Comparison of ENCODE assay signal across 5 cellular contexts in genomic region chr10:63283901-63284300, GRCh38.
DNase-seq lines count a peak whose midpoint lies in the region; ATAC-seq, FAIRE-seq and TF ChIP-seq lines count a peak whose summit lies in the region.
"Not testable (repeated sequence)": the region's sequence is repeated elsewhere in the genome, so short reads cannot be mapped to it uniquely, and the experiment has no call there.

No MANE protein-coding gene starts in this region.

- H3K79me2 ChIP-seq in K562 (ENCODE audit: control insufficient read depth, insufficient read depth, low read length) (peaks cover 21% of the 10 kb centered on the region), HepG2 (ENCODE audit: insufficient read depth, low read length) (peaks cover 41% of the 10 kb centered on the region)

- peaks cover 48% of the 10 kb centered on the region for H3K36me3 Mint-ChIP-seq in nephron progenitor cell (ENCODE audit: low read depth)

- not testable (repeated sequence) for H4K20me1 ChIP-seq in K562 (replicated peaks; ENCODE audit: control insufficient read depth, insufficient read depth, low read length); HepG2 (ENCODE audit: insufficient read depth, low read length)

- H3K9ac ChIP-seq in K562 (ENCODE audit: insufficient read depth in 1 of 2, low read depth in 2 of 2, low read length in 2 of 2), result not testable (repeated sequence)
- peak overlapping the region; percentile 10; the same call in 1 of the 2 replicates for H3K9ac ChIP-seq in HepG2 (ENCODE audit: insufficient read depth, low read depth, low read length)

- not testable (repeated sequence) for TF ChIP-seq RAD21 in K562 (CRISPR knock-in tag; conservative IDR thresholded peaks at IDR 0.05 in 1 of 2, IDR thresholded peaks at IDR 0.05 in 1 of 2); HepG2 (CRISPR knock-in tag; IDR thresholded peaks at IDR 0.05)

- POLR2A ChIA-PET in K562 (lab: Yijun Ruan, JAX) (interaction anchor here (1.2 to 2.2 kb wide), 2 partner anchors 15 to 16 kb away, joined by 5 to 6 read pairs; no protein-coding TSS in a partner anchor), HepG2 (lab: Yijun Ruan, JAX) (interaction anchor here (2.5 kb wide), 1 partner anchor 15 kb away, joined by 9 read pairs; no protein-coding TSS in a partner anchor)

- H3K4me2 ChIP-seq in K562 (ENCODE audit: insufficient read depth, low read length), result not testable (repeated sequence)
- peak overlapping the region; percentile 45 for H3K4me2 ChIP-seq in HepG2 (ENCODE audit: low read depth, low read length)

- WGBS in K562 (ENCODE audit: insufficient coverage, low coverage, missing lambda C conversion rate), result 100% methylated on average over 3 of the region's 6 CpGs
- 85% methylated on average over 6 of the region's 6 CpGs for WGBS in HepG2 (ENCODE audit: low lambda C conversion rate)

- peak; percentile 40 for FAIRE-seq in GM12891 (lab: Jason Lieb, UNC)
- FAIRE-seq in K562 (lab: Jason Lieb, UNC); HepG2 (lab: Jason Lieb, UNC): not testable (repeated sequence)

- H2AFZ ChIP-seq in K562 (ENCODE audit: low read depth, low read length); HepG2 (ENCODE audit: low read length): not testable (repeated sequence)

- ATAC-seq in K562, HepG2: not testable (repeated sequence)

- peak overlapping the region; percentile 16 for H3K27ac Mint-ChIP-seq in nephron progenitor cell

- BruUV-seq in K562 (replicated peaks; lab: Mats Ljungman, UMichigan); HepG2 (replicated peaks; lab: Mats Ljungman, UMichigan): not testable (repeated sequence)

- in situ Hi-C loops in K562 (cut with MboI); HepG2 (cut with HindIII; ENCODE audit: extremely low pct_ligation_motif_present, low pct_unique_long_range_greater_than_20kb): not testable (repeated sequence)

- DNase-seq in GM12891 (ENCODE audit: insufficient read length, low spot score); K562 (ENCODE audit: extremely low read depth in 1 of 4, low spot score in 3 of 4); HepG2 (ENCODE audit: low spot score); nephron progenitor cell: not testable (repeated sequence)
- DNase-seq in NCI-H2171 treated with DMSO at 0.1 percent for 48 hours (lab: John Stamatoyannopoulos, UW), result peak; percentile 10

- H3K9me3 Mint-ChIP-seq in nephron progenitor cell, result not testable (repeated sequence)

- not testable (repeated sequence) for TF ChIP-seq EP300 in K562 (IDR thresholded peaks at IDR 0.05; ENCODE audit: low read length); HepG2 (IDR thresholded peaks at IDR 0.05; ENCODE audit: low read depth in 2 of 2, low read length in 2 of 2); HepG2 (CRISPR knock-in tag; IDR thresholded peaks at IDR 0.05; ENCODE audit: borderline replicate concordance)

- not testable (repeated sequence) for H3K4me3 Mint-ChIP-seq in nephron progenitor cell

- H3K9me1 ChIP-seq in K562 (ENCODE audit: control insufficient read depth, insufficient read depth, low read length), result not testable (repeated sequence)

- not testable (repeated sequence) for H3K4me1 ChIP-seq in K562 (replicated peaks in 1 of 2; ENCODE audit: control insufficient read depth in 2 of 2, insufficient read depth in 2 of 2, low read length in 2 of 2)
- H3K4me1 ChIP-seq in HepG2 (ENCODE audit: insufficient read depth, low read length), result peaks cover 59% of the 10 kb centered on the region

- not testable (repeated sequence) for H3K27me3 ChIP-seq in K562 (ENCODE audit: control insufficient read depth in 2 of 2, insufficient read depth in 2 of 2, low read length in 2 of 2); HepG2 (ENCODE audit: control insufficient read depth in 1 of 2, insufficient read depth in 2 of 2, low read length in 2 of 2)

- H3K36me3 ChIP-seq in K562 (ENCODE audit: control insufficient read depth, insufficient read depth, low read length); HepG2 (replicated peaks in 1 of 2; ENCODE audit: control insufficient read depth in 1 of 2, insufficient read depth in 2 of 2, low read length in 2 of 2): not testable (repeated sequence)

- CTCF ChIA-PET in K562 (lab: Yijun Ruan, JAX; ENCODE audit: low intra/inter-chr PET ratio); HepG2 (lab: Yijun Ruan, JAX; ENCODE audit: low intra/inter-chr PET ratio, low total read pairs): not testable (repeated sequence)

- not testable (repeated sequence) for TF ChIP-seq CTCF in K562 (IDR thresholded peaks at IDR 0.05 in 2 of 3, conservative IDR thresholded peaks at IDR 0.05 in 1 of 3; ENCODE audit: insufficient read depth in 2 of 3, low read depth in 1 of 3, low read length in 3 of 3); HepG2 (CRISPR knock-in tag; IDR thresholded peaks at IDR 0.05); nephron progenitor cell (IDR thresholded peaks at IDR 0.05)

- H3K4me3 ChIP-seq in K562; HepG2 (replicated peaks in 1 of 3; ENCODE audit: insufficient read depth in 1 of 3, low read depth in 2 of 3, low read length in 3 of 3): not testable (repeated sequence)

- H3K27me3 Mint-ChIP-seq in nephron progenitor cell (ENCODE audit: low read depth, poor library complexity), result not testable (repeated sequence)

- intact Hi-C loops in K562 (cut with micrococcal nuclease); HepG2 (cut with micrococcal nuclease; ENCODE audit: unreplicated experiment): not testable (repeated sequence)

- not testable (repeated sequence) for TF ChIP-seq POLR2A in GM12891 (IDR thresholded peaks at IDR 0.05; ENCODE audit: low read depth, low read length); K562 (conservative IDR thresholded peaks at IDR 0.05); HepG2 (IDR thresholded peaks at IDR 0.05; ENCODE audit: insufficient read depth in 1 of 2, low read depth in 2 of 2, low read length in 2 of 2)

- not testable (repeated sequence) for H3K9me3 ChIP-seq in K562 (replicated peaks; ENCODE audit: control insufficient read depth, insufficient read depth, low read depth, low read length); HepG2 (ENCODE audit: low read length)

- H3K4me1 Mint-ChIP-seq in nephron progenitor cell, result not testable (repeated sequence)

- H3K27ac ChIP-seq in K562 (ENCODE audit: extremely low read depth, low read depth, low read length), result not testable (repeated sequence)
- peak overlapping the region; percentile 50 for H3K27ac ChIP-seq in HepG2 (ENCODE audit: extremely low read length, insufficient read depth, low read length)

TF ChIP-seq in K562, 482 proteins besides CTCF, POLR2A, EP300 and RAD21:
- TF ChIP-seq CEBPB (tag; IDR thresholded peaks at IDR 0.05) (0 out of 2 replicates have a peak, but pooled peaks have one; percentile 22), PKNOX1 (IDR thresholded peaks at IDR 0.05) (peak; percentile 39; the same call in 1 of the 2 replicates)

TF ChIP-seq in HepG2, 621 proteins besides CTCF, POLR2A, EP300 and RAD21 (continues in another document):
- 0 out of 2 replicates have a peak, but pooled peaks have one; percentile 21 for TF ChIP-seq LCORL (IDR thresholded peaks at IDR 0.05)
- TF ChIP-seq LCORL (CRISPR knock-in tag; IDR thresholded peaks at IDR 0.05), result 0 out of 2 replicates have a peak, but pooled peaks have one; percentile 27
- TF ChIP-seq GATAD2A (CRISPR knock-in tag; IDR thresholded peaks at IDR 0.05), result 0 out of 2 replicates have a peak, but pooled peaks have one; percentile 13
- TF ChIP-seq ZBTB33 (CRISPR knock-in tag; IDR thresholded peaks at IDR 0.05), result 0 out of 2 replicates have a peak, but pooled peaks have one; percentile 6
- TF ChIP-seq CEBPB (IDR thresholded peaks at IDR 0.05; ENCODE audit: borderline replicate concordance, low read depth, low read length), result peak; percentile 22; the same call in 1 of the 2 replicates
- TF ChIP-seq SOX13 (IDR thresholded peaks at IDR 0.05), result not testable (repeated sequence)
- peak in 1 of 2 experiments; percentile 61; a peak in 2 of 4 replicates for TF ChIP-seq SOX13 (CRISPR knock-in tag; conservative IDR thresholded peaks at IDR 0.05 in 1 of 2, IDR thresholded peaks at IDR 0.05 in 1 of 2)
- peak; percentile 66 for TF ChIP-seq CEBPG (CRISPR knock-in tag; IDR thresholded peaks at IDR 0.05)
- TF ChIP-seq PATZ1 (CRISPR knock-in tag; IDR thresholded peaks at IDR 0.05), result peak; percentile 41; the same call in 1 of the 2 replicates
